ENCODE assay signal across 10 cellular contexts in the genomic region with DNA sequence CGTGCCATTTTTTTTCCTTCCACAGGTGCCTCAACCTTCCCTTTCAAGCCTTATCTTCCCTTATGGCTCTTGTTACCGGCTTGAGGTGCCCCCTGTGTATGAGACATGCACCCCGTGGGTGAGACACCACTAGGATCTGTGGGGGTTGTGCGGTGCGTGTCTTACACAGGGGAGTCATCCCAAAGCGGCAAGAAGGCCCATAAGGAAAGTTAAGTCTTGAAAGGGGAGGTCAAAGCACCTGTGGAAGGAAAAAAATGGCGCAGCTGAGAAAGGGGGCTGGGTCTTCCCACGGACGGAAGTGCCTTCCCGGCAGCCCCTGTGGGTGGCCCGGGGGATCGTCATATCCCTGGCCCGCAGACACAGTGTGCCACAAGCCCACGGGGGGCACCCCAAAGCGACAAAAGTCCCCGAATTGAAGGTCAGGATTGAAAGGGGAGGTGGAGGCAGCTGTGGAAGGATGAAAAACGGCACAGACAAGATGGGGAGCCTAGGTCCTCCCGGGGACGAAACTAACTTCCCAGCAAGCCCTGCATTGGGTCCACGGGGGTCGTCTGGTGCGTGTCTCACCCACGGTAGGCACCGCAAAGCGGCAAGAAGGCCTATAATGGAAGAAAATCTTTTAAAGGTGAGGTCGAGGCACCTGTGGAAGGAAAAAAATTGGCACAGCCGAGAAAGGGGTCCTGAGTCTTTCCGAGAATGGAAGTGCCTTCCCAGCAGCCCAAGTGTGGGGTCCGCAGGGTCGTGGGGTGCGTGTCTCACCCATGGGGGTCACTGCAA.
"Had no signal": no experiment of that assay in that cellular context is flagged by ENCODE, and none has a peak within 500 bp of the region (broad histone marks: within the 10 kb centered on the region; RNA-seq: fewer than 3 reads in every experiment).

No MANE protein-coding gene starts in this region.

- H3K9me3 ChIP-seq: thyroid gland had no signal

- DNase-seq: activated CD4-positive, alpha-beta T cell treated with anti-CD3 and anti-CD28 coated beads for 36 hours; activated CD4-positive, alpha-beta T cell treated with anti-CD3 and anti-CD28 coated beads, Interleukin-2, amount 50 U/mL, for 48 hours; mammary epithelial cell; stimulated activated CD4-positive, alpha-beta T cell treated with anti-CD3 and anti-CD28 coated beads, Interleukin-2, amount 100 ng/mL, for 24 hours; stimulated activated naive CD4-positive, alpha-beta T cell treated with Interleukin-2 at 50 U/mL for 16 hours; thyroid gland had no signal

- H3K36me3 ChIP-seq: neural progenitor cell, thyroid gland had no signal

- H3K4me3 ChIP-seq: hepatocyte, neural progenitor cell, thyroid gland had no signal

- H3K27ac ChIP-seq: hepatocyte, neural progenitor cell, thyroid gland, VCaP had no signal

- H3K4me1 ChIP-seq: neural progenitor cell, thyroid gland had no signal

- H3K27me3 ChIP-seq: hepatocyte, neural progenitor cell, thyroid gland had no signal

- ATAC-seq: activated CD4-positive, alpha-beta T cell treated with anti-CD3 and anti-CD28 coated beads for 36 hours; left colon had no signal
